1 cellular context compared by ENCODE assay signal in genomic region chr3:126478581-126479310, GRCh38.
A peak's percentile ranks its signal among the peaks of the same experiment; 100 is the strongest.
TF ChIP-seq lines count a peak whose summit lies in the region.

No MANE protein-coding gene starts in this region.

TF ChIP-seq in HepG2, 621 proteins besides CTCF, POLR2A, EP300 and RAD21:
- TF ChIP-seq HMGXB4 (CRISPR knock-in tag; IDR thresholded peaks at IDR 0.05; ENCODE audit: borderline replicate concordance in 1 of 2, low read depth in 1 of 2) = no peak
- TF ChIP-seq U2AF2 (IDR thresholded peaks at IDR 0.05; ENCODE audit: low read depth, low read length) = no peak
- no peak for TF ChIP-seq SOX13 (IDR thresholded peaks at IDR 0.05)
- TF ChIP-seq SOX13 (CRISPR knock-in tag; conservative IDR thresholded peaks at IDR 0.05 in 1 of 2, IDR thresholded peaks at IDR 0.05 in 1 of 2) = peak in 1 of 2 experiments; percentile 48; a peak in 2 of 4 replicates
- TF ChIP-seq ZNF782 (CRISPR knock-in tag; IDR thresholded peaks at IDR 0.05; ENCODE audit: borderline replicate concordance) = no peak
TF ChIP-seq in HepG2: peak in this region for 1.
